Comparison of ENCODE assay signal across 8 cellular contexts in genomic region chr3:45507820-45508317, GRCh38.
DNase-seq lines count a peak whose midpoint lies in the region; ATAC-seq, FAIRE-seq and TF ChIP-seq lines count a peak whose summit lies in the region.

No MANE protein-coding gene starts in this region.

- H4K20me1 ChIP-seq in HepG2 (ENCODE audit: insufficient read depth, low read length), result no peaks in the 10 kb centered on the region

- ATAC-seq in HepG2, result peak; percentile 70; the same call in 2 of the 3 replicates

- WGBS in HepG2 (ENCODE audit: low lambda C conversion rate), result 90% methylated on average over 6 of the region's 6 CpGs
- 62 to 68% methylated on average over 6 of the region's 6 CpGs for WGBS in thyroid gland, 2 donors

- peak; percentile 62 for FAIRE-seq in HepG2 (lab: Jason Lieb, UNC)

- no peak overlapping the region for H3K9ac ChIP-seq in HepG2 (ENCODE audit: insufficient read depth, low read depth, low read length)

- in situ Hi-C loops in HepG2 (cut with HindIII; ENCODE audit: extremely low pct_ligation_motif_present, low pct_unique_long_range_greater_than_20kb), result no loop called here

- TF ChIP-seq CTCF in AG09309 (IDR thresholded peaks at IDR 0.05; ENCODE audit: control insufficient read depth, insufficient read depth, low read depth, low read length, missing control alignments) (peak; percentile 43), cardiac fibroblast (IDR thresholded peaks at IDR 0.05; ENCODE audit: low read depth, low read length) (peak; percentile 71), HepG2 (CRISPR knock-in tag; IDR thresholded peaks at IDR 0.05) (no peak), thyroid gland (IDR thresholded peaks at IDR 0.05) (no peak)

- intact Hi-C loops in HepG2 (cut with micrococcal nuclease; ENCODE audit: unreplicated experiment) (no loop called here), thyroid gland (cut with DNase I) (no loop called here)

- TF ChIP-seq POLR2A in HepG2 (IDR thresholded peaks at IDR 0.05; ENCODE audit: insufficient read depth in 1 of 2, low read depth in 2 of 2, low read length in 2 of 2), result no peak
- no peak for TF ChIP-seq POLR2A in thyroid gland (IDR thresholded peaks at IDR 0.05)

- H3K27ac ChIP-seq in HepG2 (ENCODE audit: extremely low read length, insufficient read depth, low read length) (no peak overlapping the region), thyroid gland (no peak overlapping the region)
- H3K27ac ChIP-seq in effector memory CD4-positive, alpha-beta T cell (ENCODE audit: insufficient read depth, low read length, poor library complexity, severe bottlenecking), result no peak overlapping the region

- no peak overlapping the region for H3K4me3 ChIP-seq in AG09309 (ENCODE audit: control insufficient read depth, low read depth, low read length)
- H3K4me3 ChIP-seq in cardiac fibroblast (replicated peaks in 1 of 2; ENCODE audit: low read depth in 2 of 2, low read length in 2 of 2), result no peak overlapping the region
- no peak overlapping the region for H3K4me3 ChIP-seq in HepG2 (replicated peaks in 1 of 3; ENCODE audit: insufficient read depth in 1 of 3, low read depth in 2 of 3, low read length in 3 of 3)
- H3K4me3 ChIP-seq in effector memory CD4-positive, alpha-beta T cell (ENCODE audit: insufficient read depth, low read depth, low read length, poor library complexity, severe bottlenecking), result no peak overlapping the region
- H3K4me3 ChIP-seq in thyroid gland (replicated peaks in 1 of 3), result no peak overlapping the region

- no peaks in the 10 kb centered on the region for H3K27me3 ChIP-seq in HepG2 (ENCODE audit: control insufficient read depth in 1 of 2, insufficient read depth in 2 of 2, low read length in 2 of 2)
- H3K27me3 ChIP-seq in effector memory CD4-positive, alpha-beta T cell (replicated peaks; ENCODE audit: control insufficient read depth, insufficient read depth, low read length, poor library complexity, severe bottlenecking), result no peaks in the 10 kb centered on the region
- H3K27me3 ChIP-seq in thyroid gland, result no peaks in the 10 kb centered on the region

- no peak overlapping the region for H3K4me2 ChIP-seq in HepG2 (ENCODE audit: low read depth, low read length)

- BruUV-seq in HepG2 (replicated peaks; lab: Mats Ljungman, UMichigan), result no TSS peak

- H3K9me3 ChIP-seq in HepG2 (ENCODE audit: low read length) (no peaks in the 10 kb centered on the region), thyroid gland (no peaks in the 10 kb centered on the region)
- no peaks in the 10 kb centered on the region for H3K9me3 ChIP-seq in effector memory CD4-positive, alpha-beta T cell (ENCODE audit: control insufficient read depth, low read length)

- peaks cover 8% of the 10 kb centered on the region for H3K4me1 ChIP-seq in HepG2 (ENCODE audit: insufficient read depth, low read length)
- H3K4me1 ChIP-seq in effector memory CD4-positive, alpha-beta T cell (ENCODE audit: control insufficient read depth, insufficient read depth, low read length, poor library complexity, severe bottlenecking), result no peaks in the 10 kb centered on the region
- H3K4me1 ChIP-seq in thyroid gland, result no peaks in the 10 kb centered on the region

- H2AFZ ChIP-seq in HepG2 (ENCODE audit: low read length), result no peak overlapping the region

- POLR2A ChIA-PET in HepG2 (lab: Yijun Ruan, JAX), result no interaction called here

- TF ChIP-seq EP300 in HepG2 (IDR thresholded peaks at IDR 0.05; ENCODE audit: low read depth in 2 of 2, low read length in 2 of 2) (no peak), HepG2 (CRISPR knock-in tag; IDR thresholded peaks at IDR 0.05; ENCODE audit: borderline replicate concordance) (no peak)

- CTCF ChIA-PET in HepG2 (lab: Yijun Ruan, JAX; ENCODE audit: low intra/inter-chr PET ratio, low total read pairs), result no interaction called here

- DNase-seq in AG09309 (ENCODE audit: low read depth), result no peak
- peak; percentile 54 for DNase-seq in HuH-7 (ENCODE audit: low spot score)
- DNase-seq in cardiac fibroblast (ENCODE audit: low read depth in 2 of 2), result peak; percentile 67 to 80
- no peak for DNase-seq in HepG2 (ENCODE audit: low spot score)
- no peak for DNase-seq in stimulated activated CD4-positive, alpha-beta T cell treated with anti-CD3 and anti-CD28 coated beads, Interleukin-12 subunit alpha, Interleukin-12 subunit beta, amount 100 ng/mL, for 4 hours
- no peak for DNase-seq in effector memory CD4-positive, alpha-beta T cell
- DNase-seq in SHP77 (lab: John Stamatoyannopoulos, UW), result no peak
- no peak for DNase-seq in thyroid gland

- H3K36me3 ChIP-seq in HepG2 (replicated peaks in 1 of 2; ENCODE audit: control insufficient read depth in 1 of 2, insufficient read depth in 2 of 2, low read length in 2 of 2) (peaks cover 4 to 14% of the 10 kb centered on the region in 2 experiments), thyroid gland (no peaks in the 10 kb centered on the region)
- peaks cover 3% of the 10 kb centered on the region for H3K36me3 ChIP-seq in effector memory CD4-positive, alpha-beta T cell (ENCODE audit: control insufficient read depth, insufficient read depth, low read length)

- no peak for TF ChIP-seq RAD21 in HepG2 (CRISPR knock-in tag; IDR thresholded peaks at IDR 0.05)

- H3K79me2 ChIP-seq in HepG2 (ENCODE audit: insufficient read depth, low read length), result no peaks in the 10 kb centered on the region

TF ChIP-seq in HepG2, 621 proteins besides CTCF, POLR2A, EP300 and RAD21 (continues in another document):
- TF ChIP-seq CBX1 (IDR thresholded peaks at IDR 0.05; ENCODE audit: low read depth) (no peak), HCFC1 (IDR thresholded peaks at IDR 0.05; ENCODE audit: low read depth, low read length) (no peak), ATF2 (CRISPR knock-in tag; IDR thresholded peaks at IDR 0.05) (no peak), HNF4G (IDR thresholded peaks at IDR 0.05; ENCODE audit: borderline replicate concordance, low read depth, low read length) (no peak), HNF4G (CRISPR knock-in tag; IDR thresholded peaks at IDR 0.05; ENCODE audit: borderline replicate concordance, low read depth) (no peak), EEA1 (CRISPR knock-in tag; IDR thresholded peaks at IDR 0.05; ENCODE audit: borderline replicate concordance) (no peak), ZBTB3 (CRISPR knock-in tag; IDR thresholded peaks at IDR 0.05; ENCODE audit: borderline replicate concordance, low read depth) (no peak), ZNF333 (CRISPR knock-in tag; IDR thresholded peaks at IDR 0.05; ENCODE audit: borderline replicate concordance) (no peak), ZNF460 (CRISPR knock-in tag; IDR thresholded peaks at IDR 0.05; ENCODE audit: borderline replicate concordance) (no peak), TOPORS (CRISPR knock-in tag; IDR thresholded peaks at IDR 0.05) (no peak), ZMAT3 (CRISPR knock-in tag; conservative IDR thresholded peaks at IDR 0.05) (no peak), DDIT3 (CRISPR knock-in tag; IDR thresholded peaks at IDR 0.05) (no peak), BCLAF1 (IDR thresholded peaks at IDR 0.05) (no peak), SKI (IDR thresholded peaks at IDR 0.05; ENCODE audit: partially characterized antibody) (no peak), AGO2 (optimal IDR thresholded peaks at IDR 0.05; ENCODE audit: low read depth, low read length) (no peak)

Comparison
In these comparisons a context has a peak if more than half of its experiments do, and no peak if none do; other contexts are left out.
1. DNase-seq: peak in HuH-7 (single experiment) and cardiac fibroblast (2 of 2); none in AG09309 (single experiment), HepG2 (single experiment), stimulated activated CD4-positive, alpha-beta T cell treated with anti-CD3 and anti-CD28 coated beads, Interleukin-12 subunit alpha, Interleukin-12 subunit beta, amount 100 ng/mL, for 4 hours (single experiment), effector memory CD4-positive, alpha-beta T cell (0 of 3), SHP77 (0 of 2) and thyroid gland (0 of 2).
2. CTCF ChIP-seq: peak in AG09309 (single experiment) and cardiac fibroblast (single experiment); none in HepG2 (single experiment) and thyroid gland (0 of 6).